ENCODE assay signal across 8 cellular contexts in the genomic region with DNA sequence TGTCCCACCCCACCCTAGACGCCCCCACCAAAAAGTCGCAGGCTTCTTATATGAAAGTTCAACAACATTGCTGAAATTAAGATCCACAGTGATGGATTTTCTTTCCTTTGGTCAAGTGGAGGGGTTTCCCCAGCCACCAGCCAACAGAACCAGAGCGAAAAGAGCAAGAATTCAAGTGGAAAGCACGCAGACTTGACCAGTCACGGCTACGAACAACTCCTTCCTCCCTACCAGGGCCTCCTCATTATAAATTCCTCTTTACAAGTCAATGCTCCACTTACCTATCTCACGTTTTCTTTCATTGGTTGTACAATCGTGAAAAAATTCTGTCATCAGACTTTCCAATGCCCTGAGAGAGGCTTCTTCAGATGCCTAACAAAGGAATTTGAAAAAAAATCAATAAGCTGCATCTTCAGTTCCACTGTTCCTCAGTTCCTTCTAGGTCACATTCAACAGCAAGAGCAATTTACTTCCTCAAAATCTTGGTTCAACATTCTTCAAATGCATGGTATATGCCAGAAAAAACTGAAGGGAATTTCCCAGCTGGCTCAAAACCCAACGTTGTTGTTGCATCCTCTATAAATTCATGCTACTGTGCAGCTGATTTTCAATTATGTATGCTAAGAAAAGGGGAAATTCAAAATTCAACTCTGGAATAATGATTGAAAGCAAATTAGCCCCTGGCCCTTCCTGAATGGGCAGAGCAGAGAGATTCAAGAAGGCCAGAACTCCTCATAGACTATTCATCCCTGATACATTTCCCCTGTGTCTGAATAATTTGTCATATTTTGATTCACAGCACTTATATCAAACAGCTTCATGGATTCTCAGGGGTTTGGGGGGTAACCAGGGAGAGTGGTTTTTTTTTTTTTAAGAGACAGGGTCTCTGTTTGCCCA. TPM values are rescaled to one million over a fixed set of nuclear protein-coding genes. Genes with fewer than 3 reads are reported as not detected.
A peak's percentile ranks its signal among the peaks of the same experiment; 100 is the strongest.
DNase-seq lines count a peak whose midpoint lies in the region; ATAC-seq and TF ChIP-seq lines count a peak whose summit lies in the region.

No MANE protein-coding gene starts in this region.

- no peak for TF ChIP-seq CTCF in NB4 (IDR thresholded peaks at IDR 0.05; ENCODE audit: low read depth, low read length)
- TF ChIP-seq CTCF in brain (conservative IDR thresholded peaks at IDR 0.05): no peak
- TF ChIP-seq CTCF in nephron (IDR thresholded peaks at IDR 0.05; ENCODE audit: unreplicated experiment in 3 of 3): no peak

- H3K4me1 Mint-ChIP-seq in brain: peaks cover 48% of the 10 kb centered on the region
- H3K4me1 Mint-ChIP-seq in nephron: peaks cover 40% of the 10 kb centered on the region

- DNase-seq in EL (peak; percentile 69), NB4 (ENCODE audit: low read depth) (peak; percentile 60), SW480 (ENCODE audit: low spot score) (no peak), hippocampal formation (lab: John Stamatoyannopoulos, UW) (no peak), NK-92 (lab: John Stamatoyannopoulos, UW; ENCODE audit: unreplicated experiment) (no peak)

- H3K36me3 Mint-ChIP-seq in brain (peaks cover 62% of the 10 kb centered on the region), nephron (ENCODE audit: low read depth) (peaks cover 37% of the 10 kb centered on the region)

- no peak for ATAC-seq in HG03045 (IDR thresholded peaks at IDR 0.05; ENCODE audit: unreplicated experiment)

- peak overlapping the region; percentile 5 to 81 (median 70) for H3K27ac Mint-ChIP-seq in brain
- H3K27ac Mint-ChIP-seq in nephron: peak overlapping the region in 2 of 3 experiments; percentile 45 to 88

- peak overlapping the region in 2 of 5 experiments; percentile 34 to 59 for H3K4me3 Mint-ChIP-seq in brain
- H3K4me3 Mint-ChIP-seq in nephron: no peak overlapping the region

- H3K9me3 Mint-ChIP-seq in brain (peaks cover 0 to 4% (median 3%) of the 10 kb centered on the region in 5 experiments), nephron (peaks cover 3% of the 10 kb centered on the region)

- TF ChIP-seq POLR2A in NB4 (IDR thresholded peaks at IDR 0.05; ENCODE audit: extremely low read depth, insufficient read length): no peak

- peaks cover under 1% of the 10 kb centered on the region for H3K27me3 Mint-ChIP-seq in brain
- H3K27me3 Mint-ChIP-seq in nephron (ENCODE audit: low read depth): no peaks in the 10 kb centered on the region

- no peak overlapping the region for H3K4me3 ChIP-seq in NB4 (ENCODE audit: low read depth, low read length)

RNA-seq across cellular contexts. Expression of gene XPO6, which starts 30.9 kb away (rescaled TPM):
- polyA plus RNA-seq in brain (ENCODE audit: insufficient read depth, low read depth, low replicate concordance): 80.2 TPM

Comparison
In these comparisons a context has a peak if more than half of its experiments do, and no peak if none do; other contexts are left out.
1. DNase-seq: peak in EL (single experiment) and NB4 (single experiment); none in SW480 (single experiment), hippocampal formation (0 of 2) and NK-92 (single experiment).